2 cellular contexts compared by ENCODE assay signal in the genomic region with DNA sequence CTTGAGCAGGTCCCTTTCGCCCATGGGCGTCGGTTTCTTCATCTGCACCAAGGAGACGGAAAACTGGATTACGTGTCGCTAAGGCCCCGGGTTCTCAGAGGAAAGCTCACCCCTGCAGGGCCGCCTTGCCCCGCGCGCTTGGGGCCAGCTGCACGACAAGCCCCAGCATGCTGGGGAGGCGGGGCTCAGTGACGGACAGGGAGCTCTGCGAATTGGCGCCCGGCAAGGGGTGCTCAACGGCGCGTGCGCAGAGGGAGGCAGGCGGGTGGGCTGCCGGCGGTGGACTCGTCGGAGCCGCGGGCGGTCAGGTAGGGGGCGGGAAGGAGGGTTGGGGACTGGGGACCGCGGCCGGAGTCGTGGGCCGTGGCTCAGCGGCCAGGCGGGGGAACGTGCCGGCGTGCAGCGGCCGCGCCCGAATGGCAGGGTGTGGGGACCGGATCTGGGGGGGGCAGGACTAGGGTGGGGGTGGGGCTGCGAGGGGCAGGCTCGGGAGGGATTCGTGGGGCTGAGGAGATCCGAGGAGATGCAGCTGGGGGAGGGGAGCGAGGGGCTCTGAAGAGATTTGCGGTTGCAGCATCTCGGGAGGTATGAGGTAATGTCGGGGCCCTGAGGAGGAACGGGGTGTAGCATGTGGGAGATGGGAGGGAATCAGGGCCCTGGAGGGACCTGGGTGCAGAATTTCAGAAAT.
TF ChIP-seq lines count a peak whose summit lies in the region.

A gene with protein sequence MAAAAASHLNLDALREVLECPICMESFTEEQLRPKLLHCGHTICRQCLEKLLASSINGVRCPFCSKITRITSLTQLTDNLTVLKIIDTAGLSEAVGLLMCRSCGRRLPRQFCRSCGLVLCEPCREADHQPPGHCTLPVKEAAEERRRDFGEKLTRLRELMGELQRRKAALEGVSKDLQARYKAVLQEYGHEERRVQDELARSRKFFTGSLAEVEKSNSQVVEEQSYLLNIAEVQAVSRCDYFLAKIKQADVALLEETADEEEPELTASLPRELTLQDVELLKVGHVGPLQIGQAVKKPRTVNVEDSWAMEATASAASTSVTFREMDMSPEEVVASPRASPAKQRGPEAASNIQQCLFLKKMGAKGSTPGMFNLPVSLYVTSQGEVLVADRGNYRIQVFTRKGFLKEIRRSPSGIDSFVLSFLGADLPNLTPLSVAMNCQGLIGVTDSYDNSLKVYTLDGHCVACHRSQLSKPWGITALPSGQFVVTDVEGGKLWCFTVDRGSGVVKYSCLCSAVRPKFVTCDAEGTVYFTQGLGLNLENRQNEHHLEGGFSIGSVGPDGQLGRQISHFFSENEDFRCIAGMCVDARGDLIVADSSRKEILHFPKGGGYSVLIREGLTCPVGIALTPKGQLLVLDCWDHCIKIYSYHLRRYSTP (plus strand): TSS at position 232 of the 688 bp plus-strand sequence. CDS start 10,438 bp downstream, outside the sequence.

TF ChIP-seq in HCT116, 20 proteins besides CTCF, POLR2A, EP300 and RAD21 (continued from another document):
- TF ChIP-seq, protein P1, sequence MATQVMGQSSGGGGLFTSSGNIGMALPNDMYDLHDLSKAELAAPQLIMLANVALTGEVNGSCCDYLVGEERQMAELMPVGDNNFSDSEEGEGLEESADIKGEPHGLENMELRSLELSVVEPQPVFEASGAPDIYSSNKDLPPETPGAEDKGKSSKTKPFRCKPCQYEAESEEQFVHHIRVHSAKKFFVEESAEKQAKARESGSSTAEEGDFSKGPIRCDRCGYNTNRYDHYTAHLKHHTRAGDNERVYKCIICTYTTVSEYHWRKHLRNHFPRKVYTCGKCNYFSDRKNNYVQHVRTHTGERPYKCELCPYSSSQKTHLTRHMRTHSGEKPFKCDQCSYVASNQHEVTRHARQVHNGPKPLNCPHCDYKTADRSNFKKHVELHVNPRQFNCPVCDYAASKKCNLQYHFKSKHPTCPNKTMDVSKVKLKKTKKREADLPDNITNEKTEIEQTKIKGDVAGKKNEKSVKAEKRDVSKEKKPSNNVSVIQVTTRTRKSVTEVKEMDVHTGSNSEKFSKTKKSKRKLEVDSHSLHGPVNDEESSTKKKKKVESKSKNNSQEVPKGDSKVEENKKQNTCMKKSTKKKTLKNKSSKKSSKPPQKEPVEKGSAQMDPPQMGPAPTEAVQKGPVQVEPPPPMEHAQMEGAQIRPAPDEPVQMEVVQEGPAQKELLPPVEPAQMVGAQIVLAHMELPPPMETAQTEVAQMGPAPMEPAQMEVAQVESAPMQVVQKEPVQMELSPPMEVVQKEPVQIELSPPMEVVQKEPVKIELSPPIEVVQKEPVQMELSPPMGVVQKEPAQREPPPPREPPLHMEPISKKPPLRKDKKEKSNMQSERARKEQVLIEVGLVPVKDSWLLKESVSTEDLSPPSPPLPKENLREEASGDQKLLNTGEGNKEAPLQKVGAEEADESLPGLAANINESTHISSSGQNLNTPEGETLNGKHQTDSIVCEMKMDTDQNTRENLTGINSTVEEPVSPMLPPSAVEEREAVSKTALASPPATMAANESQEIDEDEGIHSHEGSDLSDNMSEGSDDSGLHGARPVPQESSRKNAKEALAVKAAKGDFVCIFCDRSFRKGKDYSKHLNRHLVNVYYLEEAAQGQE (IDR thresholded peaks at IDR 0.05; ENCODE audit: low read depth) = no peak
- TF ChIP-seq EZH2phosphoT487 (IDR thresholded peaks at IDR 0.05; ENCODE audit: borderline replicate concordance) = no peak
- no peak for TF ChIP-seq ZFX (IDR thresholded peaks at IDR 0.05)
- TF ChIP-seq, protein P2, sequence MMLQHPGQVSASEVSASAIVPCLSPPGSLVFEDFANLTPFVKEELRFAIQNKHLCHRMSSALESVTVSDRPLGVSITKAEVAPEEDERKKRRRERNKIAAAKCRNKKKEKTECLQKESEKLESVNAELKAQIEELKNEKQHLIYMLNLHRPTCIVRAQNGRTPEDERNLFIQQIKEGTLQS (IDR thresholded peaks at IDR 0.05) = no peak
- TF ChIP-seq SP1 (IDR thresholded peaks at IDR 0.05; ENCODE audit: low read depth) = peak; percentile 74
- TF ChIP-seq FOSL1 (IDR thresholded peaks at IDR 0.05; ENCODE audit: low read depth) = no peak
- no peak for TF ChIP-seq CEBPB (IDR thresholded peaks at IDR 0.05; ENCODE audit: low read depth)
- TF ChIP-seq, protein P3, sequence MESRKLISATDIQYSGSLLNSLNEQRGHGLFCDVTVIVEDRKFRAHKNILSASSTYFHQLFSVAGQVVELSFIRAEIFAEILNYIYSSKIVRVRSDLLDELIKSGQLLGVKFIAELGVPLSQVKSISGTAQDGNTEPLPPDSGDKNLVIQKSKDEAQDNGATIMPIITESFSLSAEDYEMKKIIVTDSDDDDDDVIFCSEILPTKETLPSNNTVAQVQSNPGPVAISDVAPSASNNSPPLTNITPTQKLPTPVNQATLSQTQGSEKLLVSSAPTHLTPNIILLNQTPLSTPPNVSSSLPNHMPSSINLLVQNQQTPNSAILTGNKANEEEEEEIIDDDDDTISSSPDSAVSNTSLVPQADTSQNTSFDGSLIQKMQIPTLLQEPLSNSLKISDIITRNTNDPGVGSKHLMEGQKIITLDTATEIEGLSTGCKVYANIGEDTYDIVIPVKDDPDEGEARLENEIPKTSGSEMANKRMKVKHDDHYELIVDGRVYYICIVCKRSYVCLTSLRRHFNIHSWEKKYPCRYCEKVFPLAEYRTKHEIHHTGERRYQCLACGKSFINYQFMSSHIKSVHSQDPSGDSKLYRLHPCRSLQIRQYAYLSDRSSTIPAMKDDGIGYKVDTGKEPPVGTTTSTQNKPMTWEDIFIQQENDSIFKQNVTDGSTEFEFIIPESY (IDR thresholded peaks at IDR 0.05; ENCODE audit: extremely low read depth, insufficient replicate concordance, low read length) = no peak
- peak; percentile 87 for TF ChIP-seq POLR2AphosphoS5 (IDR thresholded peaks at IDR 0.05; ENCODE audit: low read depth, low read length)
- no peak for TF ChIP-seq ZNF274 (IDR thresholded peaks at IDR 0.05; ENCODE audit: low read depth, low read length)
- TF ChIP-seq JUND (IDR thresholded peaks at IDR 0.05) = no peak

TF ChIP-seq in SK-N-SH treated with all-trans-retinoic acid at 6 μM for 48 hours, 23 proteins besides CTCF, POLR2A, EP300 and RAD21 (continued from another document):
- no peak for TF ChIP-seq ZFP30 (CRISPR knock-in tag; IDR thresholded peaks at IDR 0.05)
- TF ChIP-seq ZFP3 (CRISPR knock-in tag; IDR thresholded peaks at IDR 0.05) = no peak
- TF ChIP-seq, protein P4, sequence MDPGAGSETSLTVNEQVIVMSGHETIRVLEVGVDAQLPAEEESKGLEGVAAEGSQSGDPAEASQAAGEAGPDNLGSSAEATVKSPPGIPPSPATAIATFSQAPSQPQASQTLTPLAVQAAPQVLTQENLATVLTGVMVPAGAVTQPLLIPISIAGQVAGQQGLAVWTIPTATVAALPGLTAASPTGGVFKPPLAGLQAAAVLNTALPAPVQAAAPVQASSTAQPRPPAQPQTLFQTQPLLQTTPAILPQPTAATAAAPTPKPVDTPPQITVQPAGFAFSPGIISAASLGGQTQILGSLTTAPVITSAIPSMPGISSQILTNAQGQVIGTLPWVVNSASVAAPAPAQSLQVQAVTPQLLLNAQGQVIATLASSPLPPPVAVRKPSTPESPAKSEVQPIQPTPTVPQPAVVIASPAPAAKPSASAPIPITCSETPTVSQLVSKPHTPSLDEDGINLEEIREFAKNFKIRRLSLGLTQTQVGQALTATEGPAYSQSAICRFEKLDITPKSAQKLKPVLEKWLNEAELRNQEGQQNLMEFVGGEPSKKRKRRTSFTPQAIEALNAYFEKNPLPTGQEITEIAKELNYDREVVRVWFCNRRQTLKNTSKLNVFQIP (CRISPR knock-in tag; IDR thresholded peaks at IDR 0.05; ENCODE audit: borderline replicate concordance, low read depth) = no peak
- no peak for TF ChIP-seq ZNF8 (CRISPR knock-in tag; IDR thresholded peaks at IDR 0.05)
- TF ChIP-seq, protein P5, sequence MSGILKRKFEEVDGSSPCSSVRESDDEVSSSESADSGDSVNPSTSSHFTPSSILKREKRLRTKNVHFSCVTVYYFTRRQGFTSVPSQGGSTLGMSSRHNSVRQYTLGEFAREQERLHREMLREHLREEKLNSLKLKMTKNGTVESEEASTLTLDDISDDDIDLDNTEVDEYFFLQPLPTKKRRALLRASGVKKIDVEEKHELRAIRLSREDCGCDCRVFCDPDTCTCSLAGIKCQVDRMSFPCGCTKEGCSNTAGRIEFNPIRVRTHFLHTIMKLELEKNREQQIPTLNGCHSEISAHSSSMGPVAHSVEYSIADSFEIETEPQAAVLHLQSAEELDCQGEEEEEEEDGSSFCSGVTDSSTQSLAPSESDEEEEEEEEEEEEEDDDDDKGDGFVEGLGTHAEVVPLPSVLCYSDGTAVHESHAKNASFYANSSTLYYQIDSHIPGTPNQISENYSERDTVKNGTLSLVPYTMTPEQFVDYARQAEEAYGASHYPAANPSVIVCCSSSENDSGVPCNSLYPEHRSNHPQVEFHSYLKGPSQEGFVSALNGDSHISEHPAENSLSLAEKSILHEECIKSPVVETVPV (CRISPR knock-in tag; IDR thresholded peaks at IDR 0.05) = no peak
- TF ChIP-seq ARNTL (CRISPR knock-in tag; IDR thresholded peaks at IDR 0.05; ENCODE audit: borderline replicate concordance, low read depth) = no peak
- no peak for TF ChIP-seq GLIS3 (CRISPR knock-in tag; IDR thresholded peaks at IDR 0.05)
- TF ChIP-seq SNAI2 (CRISPR knock-in tag; IDR thresholded peaks at IDR 0.05) = no peak
